17 cellular contexts compared by ENCODE assay signal in genomic region chr19:13206581-13206980, GRCh38. TPM values are rescaled to one million over a fixed set of nuclear protein-coding genes. Genes with fewer than 3 reads are reported as not detected.
DNase-seq lines count a peak whose midpoint lies in the region; ATAC-seq and TF ChIP-seq lines count a peak whose summit lies in the region.
"Had no signal": no experiment of that assay in that cellular context is flagged by ENCODE, and none has a peak within 500 bp of the region (broad histone marks: within the 10 kb centered on the region; RNA-seq: fewer than 3 reads in every experiment).

No MANE protein-coding gene starts in this region.

- no peaks in the 10 kb centered on the region for H3K9me3 Mint-ChIP-seq in stimulated activated naive CD8-positive, alpha-beta T cell treated with anti-CD3 and anti-CD28 coated beads, Interleukin-15, Interleukin-2, amounts not matched to agents 100 ng/mL and 50 ng/mL, for 24 hours
- no peaks in the 10 kb centered on the region for H3K9me3 Mint-ChIP-seq in stimulated activated naive CD8-positive, alpha-beta T cell treated with anti-CD3 and anti-CD28 coated beads, Interleukin-15, amount 100 ng/mL, for 72 hours
- peaks cover 6% of the 10 kb centered on the region for H3K9me3 Mint-ChIP-seq in glutamatergic neuron (ENCODE audit: unreplicated experiment)

- H3K9me3 ChIP-seq in RWPE2 (ENCODE audit: severe bottlenecking) (no peaks in the 10 kb centered on the region), gastrocnemius medialis (no peaks in the 10 kb centered on the region)
- H3K9me3 ChIP-seq: HAP-1, suprapubic skin had no signal

- intact Hi-C loops in gastrocnemius medialis (cut with DNase I; ENCODE audit: low total_unique reads), result loop anchor here (5.0 kb wide), 1 partner anchor 54 kb away; the partner anchor contains the start of genes IER2 and STX10

- H3K27me3 Mint-ChIP-seq in stimulated activated naive CD8-positive, alpha-beta T cell treated with anti-CD3 and anti-CD28 coated beads, Interleukin-15, Interleukin-2, amounts not matched to agents 100 ng/mL and 50 ng/mL, for 24 hours, result no peaks in the 10 kb centered on the region
- no peaks in the 10 kb centered on the region for H3K27me3 Mint-ChIP-seq in stimulated activated naive CD8-positive, alpha-beta T cell treated with anti-CD3 and anti-CD28 coated beads, Interleukin-15, amount 100 ng/mL, for 72 hours
- peaks cover 4% of the 10 kb centered on the region for H3K27me3 Mint-ChIP-seq in glutamatergic neuron (ENCODE audit: unreplicated experiment)

- peak overlapping the region; percentile 67 for H3K27ac Mint-ChIP-seq in stimulated activated naive CD8-positive, alpha-beta T cell treated with anti-CD3 and anti-CD28 coated beads, Interleukin-15, Interleukin-2, amounts not matched to agents 100 ng/mL and 50 ng/mL, for 24 hours
- no peak overlapping the region for H3K27ac Mint-ChIP-seq in stimulated activated naive CD8-positive, alpha-beta T cell treated with anti-CD3 and anti-CD28 coated beads, Interleukin-15, amount 100 ng/mL, for 72 hours
- H3K27ac Mint-ChIP-seq in glutamatergic neuron (ENCODE audit: unreplicated experiment), result peak overlapping the region; percentile 88

- H3K4me3 ChIP-seq in RWPE2 (ENCODE audit: severe bottlenecking), result no peak overlapping the region
- H3K4me3 ChIP-seq in gastrocnemius medialis, result no peak overlapping the region
- H3K4me3 ChIP-seq: HAP-1 had no signal

- in situ Hi-C loops in gastrocnemius medialis (cut with MboI; ENCODE audit: low sequenced_read_pairs in 4 of 4), result no loop called here

- H3K27me3 ChIP-seq in RWPE2 (ENCODE audit: insufficient read depth, poor library complexity, severe bottlenecking), result no peaks in the 10 kb centered on the region
- peaks cover 2 to 13% (median 11%) of the 10 kb centered on the region in 3 donors for H3K27me3 ChIP-seq in gastrocnemius medialis
- H3K27me3 ChIP-seq: suprapubic skin had no signal

- DNase-seq in stimulated activated naive CD8-positive, alpha-beta T cell treated with anti-CD3 and anti-CD28 coated beads, Interleukin-15, amount 100 ng/mL, for 72 hours, result no peak
- DNase-seq in RWPE2 (ENCODE audit: low spot score) (no peak), glutamatergic neuron (no peak), dermis blood vessel endothelial cell (no peak), COR-L47 (lab: John Stamatoyannopoulos, UW) (no peak), gastrocnemius medialis (no peak)
- DNase-seq: activated naive CD4-positive, alpha-beta T cell treated with anti-CD3 and anti-CD28 coated beads, Interleukin-2, amount 50 U/mL, for 16 hours; DMS153; midbrain; NCI-H2107; NCI-H69; stimulated activated CD4-positive, alpha-beta T cell treated with anti-CD3 and anti-CD28 coated beads, Interleukin-2, amount 100 ng/mL, for 48 hours had no signal

- ATAC-seq in stimulated activated naive CD8-positive, alpha-beta T cell treated with anti-CD3 and anti-CD28 coated beads, Interleukin-15, amount 100 ng/mL, for 72 hours, result no peak
- ATAC-seq in RWPE2 (ENCODE audit: low read depth) (no peak), HG03469 (IDR thresholded peaks at IDR 0.05; ENCODE audit: unreplicated experiment) (no peak), gastrocnemius medialis (no peak)
- ATAC-seq: SK-N-SH treated with all-trans-retinoic acid at 6 μM for 48 hours had no signal

- peaks cover 29% of the 10 kb centered on the region for H3K4me1 Mint-ChIP-seq in stimulated activated naive CD8-positive, alpha-beta T cell treated with anti-CD3 and anti-CD28 coated beads, Interleukin-15, Interleukin-2, amounts not matched to agents 100 ng/mL and 50 ng/mL, for 24 hours (ENCODE audit: low read depth)
- H3K4me1 Mint-ChIP-seq in stimulated activated naive CD8-positive, alpha-beta T cell treated with anti-CD3 and anti-CD28 coated beads, Interleukin-15, amount 100 ng/mL, for 72 hours, result peaks cover 37% of the 10 kb centered on the region
- peaks cover 11% of the 10 kb centered on the region for H3K4me1 Mint-ChIP-seq in glutamatergic neuron (ENCODE audit: low read depth, unreplicated experiment)

- TF ChIP-seq CTCF in RWPE2 (IDR thresholded peaks at IDR 0.05; ENCODE audit: poor library complexity, severe bottlenecking), result no peak
- no peak for TF ChIP-seq CTCF in glutamatergic neuron (IDR thresholded peaks at IDR 0.05; ENCODE audit: partially characterized antibody, unreplicated experiment)
- no peak for TF ChIP-seq CTCF in gastrocnemius medialis (IDR thresholded peaks at IDR 0.05 in 4 of 5, conservative IDR thresholded peaks at IDR 0.05 in 1 of 5)

- no peaks in the 10 kb centered on the region for H3K36me3 Mint-ChIP-seq in stimulated activated naive CD8-positive, alpha-beta T cell treated with anti-CD3 and anti-CD28 coated beads, Interleukin-15, Interleukin-2, amounts not matched to agents 100 ng/mL and 50 ng/mL, for 24 hours (ENCODE audit: low read depth)
- H3K36me3 Mint-ChIP-seq in glutamatergic neuron (ENCODE audit: unreplicated experiment), result no peaks in the 10 kb centered on the region

- H3K4me1 ChIP-seq in RWPE2 (ENCODE audit: insufficient read depth, poor library complexity, severe bottlenecking) (no peaks in the 10 kb centered on the region), gastrocnemius medialis (no peaks in the 10 kb centered on the region)
- H3K4me1 ChIP-seq: HAP-1 had no signal

- TF ChIP-seq POLR2A in gastrocnemius medialis (IDR thresholded peaks at IDR 0.05), result no peak

- H3K36me3 ChIP-seq in RWPE2 (ENCODE audit: low read depth) (no peaks in the 10 kb centered on the region), gastrocnemius medialis (no peaks in the 10 kb centered on the region)
- H3K36me3 ChIP-seq: HAP-1, suprapubic skin had no signal

- H3K27ac ChIP-seq in RWPE2 (ENCODE audit: poor library complexity, severe bottlenecking) (peak overlapping the region; percentile 75), gastrocnemius medialis (no peak overlapping the region)

- peak overlapping the region; percentile 53 for H3K4me3 Mint-ChIP-seq in stimulated activated naive CD8-positive, alpha-beta T cell treated with anti-CD3 and anti-CD28 coated beads, Interleukin-15, Interleukin-2, amounts not matched to agents 100 ng/mL and 50 ng/mL, for 24 hours
- no peak overlapping the region for H3K4me3 Mint-ChIP-seq in stimulated activated naive CD8-positive, alpha-beta T cell treated with anti-CD3 and anti-CD28 coated beads, Interleukin-15, amount 100 ng/mL, for 72 hours
- peak overlapping the region; percentile 43 for H3K4me3 Mint-ChIP-seq in glutamatergic neuron (ENCODE audit: unreplicated experiment)

RNA-seq across cellular contexts. Expression of gene IER2, which starts 56.4 kb away (rescaled TPM):
- total RNA-seq in glutamatergic neuron (ENCODE audit: unreplicated experiment) (109 TPM), dermis blood vessel endothelial cell (25.5 and 30.8 TPM in 2 replicates), gastrocnemius medialis (10 to 100 TPM; 15.4 to 19.1 (median 16.7) TPM)

RNA-seq across cellular contexts. Expression of gene STX10, which starts 56.4 kb away (rescaled TPM):
- 17.2 TPM for total RNA-seq in glutamatergic neuron (ENCODE audit: unreplicated experiment)
- 69.9 and 84.6 TPM in 2 replicates for total RNA-seq in dermis blood vessel endothelial cell
- 10 to 100 TPM; 16.5 to 40.7 (median 33.4) TPM for total RNA-seq in gastrocnemius medialis

Comparison
In these comparisons a context has a peak if more than half of its experiments do, and no peak if none do; other contexts are left out.
1. H3K27ac Mint-ChIP-seq: peak in stimulated activated naive CD8-positive, alpha-beta T cell treated with anti-CD3 and anti-CD28 coated beads, Interleukin-15, Interleukin-2, amounts not matched to agents 100 ng/mL and 50 ng/mL, for 24 hours (single experiment) and glutamatergic neuron (single experiment); none in stimulated activated naive CD8-positive, alpha-beta T cell treated with anti-CD3 and anti-CD28 coated beads, Interleukin-15, amount 100 ng/mL, for 72 hours (0 of 2).
2. H3K4me3 Mint-ChIP-seq: peak in stimulated activated naive CD8-positive, alpha-beta T cell treated with anti-CD3 and anti-CD28 coated beads, Interleukin-15, Interleukin-2, amounts not matched to agents 100 ng/mL and 50 ng/mL, for 24 hours (single experiment) and glutamatergic neuron (single experiment); none in stimulated activated naive CD8-positive, alpha-beta T cell treated with anti-CD3 and anti-CD28 coated beads, Interleukin-15, amount 100 ng/mL, for 72 hours (0 of 2).